ENCODE assay signal across 7 cellular contexts in the genomic region with DNA sequence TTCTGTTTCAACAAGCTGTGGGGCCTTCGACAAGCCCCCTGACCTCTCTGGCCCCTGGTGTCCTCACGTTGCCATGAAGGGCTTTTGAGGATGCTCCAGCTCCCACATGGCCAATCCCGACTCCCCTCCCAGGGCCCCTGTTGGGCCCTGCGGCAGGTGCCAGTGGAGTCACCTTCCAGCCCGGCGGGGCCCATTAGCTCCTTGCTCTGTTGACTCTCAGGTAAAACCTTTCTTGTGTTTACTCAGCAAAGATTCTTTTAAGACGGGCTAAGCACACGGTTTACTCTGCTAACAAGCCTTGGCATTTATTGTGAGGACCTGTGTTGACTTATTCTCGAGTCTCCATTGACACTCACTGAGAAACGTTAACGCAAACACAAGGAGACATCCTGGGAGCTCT. TPM values are rescaled to one million over a fixed set of nuclear protein-coding genes. Genes with fewer than 3 reads are reported as not detected.
DNase-seq lines count a peak whose midpoint lies in the region; ATAC-seq, FAIRE-seq and TF ChIP-seq lines count a peak whose summit lies in the region.

No MANE protein-coding gene starts in this region.

- H3K27ac ChIP-seq in 22Rv1 (peak overlapping the region; percentile 98), keratinocyte (ENCODE audit: control insufficient read depth, insufficient read depth, low read length) (no peak overlapping the region)
- H3K27ac ChIP-seq in CD4-positive, alpha-beta T cell (ENCODE audit: low read depth, low read length) = peak overlapping the region; percentile 85

- intact Hi-C loops in CD4-positive, alpha-beta T cell (cut with DNase I, micrococcal nuclease) = loop anchor here (1.0 to 5.0 kb wide), 7 partner anchors 15 to 1090 kb away; partner anchors contain the start of genes RPLP1 (in 2 of the 2) and TLE3 (in 1 of the 2)

- CTCF ChIA-PET in CD4-positive, alpha-beta T cell (lab: Charles Lee) = interaction anchor here (0.7 to 2.3 kb wide), 7 partner anchors 8 to 630 kb away, joined by 3 to 10 read pairs (median 4); partner anchors contain the start of genes RPLP1 and TLE3

- no peak overlapping the region for H3K4me3 ChIP-seq in keratinocyte (ENCODE audit: control insufficient read depth in 2 of 3, extremely low read depth in 1 of 3, insufficient read depth in 2 of 3, low read depth in 1 of 3, low read length in 3 of 3)

- FAIRE-seq in keratinocyte (lab: Jason Lieb, UNC) = no peak

- POLR2A ChIA-PET in CD4-positive, alpha-beta T cell (lab: Charles Lee) = interaction anchor here (1.1 to 3.9 kb wide), 5 partner anchors 14 to 1068 kb away, joined by 3 to 96 read pairs (median 8); partner anchors contain the start of genes RPLP1 and TLE3

- no peak overlapping the region for H2AFZ ChIP-seq in keratinocyte (ENCODE audit: control insufficient read depth, low read length)

- H3K4me2 ChIP-seq in keratinocyte (ENCODE audit: control insufficient read depth, extremely low read depth, insufficient read depth, low read depth, low read length) = peak overlapping the region; percentile 29

- no peaks in the 10 kb centered on the region for H4K20me1 ChIP-seq in keratinocyte (ENCODE audit: control insufficient read depth, extremely low read depth, insufficient read depth, low read length)

- no peak for DNase-seq in CD4-positive, alpha-beta T cell
- peak; percentile 51 for DNase-seq in RPMI8226
- no peak for DNase-seq in keratinocyte (ENCODE audit: low read depth, low spot score)
- DNase-seq in DMS 273 treated with DMSO at 0.1 percent for 48 hours (lab: John Stamatoyannopoulos, UW) = no peak

- H3K36me3 ChIP-seq in keratinocyte (ENCODE audit: control insufficient read depth in 2 of 2, extremely low read depth in 1 of 2, insufficient read depth in 2 of 2, low read length in 2 of 2) = no peaks in the 10 kb centered on the region

- no peaks in the 10 kb centered on the region for H3K79me2 ChIP-seq in keratinocyte (ENCODE audit: control insufficient read depth, insufficient read depth, low read length)

- no peaks in the 10 kb centered on the region for H3K9me3 Mint-ChIP-seq in CD4-positive, alpha-beta T cell

- no peaks in the 10 kb centered on the region for H3K27me3 Mint-ChIP-seq in CD4-positive, alpha-beta T cell

- no peak for ATAC-seq in CD4-positive, alpha-beta T cell (ENCODE audit: poor library complexity)
- ATAC-seq in GM21515 (IDR thresholded peaks at IDR 0.05; ENCODE audit: unreplicated experiment) = no peak
- ATAC-seq in HG03460 (IDR thresholded peaks at IDR 0.05; ENCODE audit: unreplicated experiment) = no peak

- no peak overlapping the region for H3K9ac ChIP-seq in keratinocyte (ENCODE audit: control insufficient read depth, extremely low read depth, insufficient read depth, low read length)

- H3K9me3 ChIP-seq in CD4-positive, alpha-beta T cell (ENCODE audit: control insufficient read depth, low read length) = no peaks in the 10 kb centered on the region
- H3K9me3 ChIP-seq in keratinocyte (ENCODE audit: control insufficient read depth, low read depth, low read length) = no peaks in the 10 kb centered on the region

- H3K36me3 Mint-ChIP-seq in CD4-positive, alpha-beta T cell (ENCODE audit: low read depth) = no peaks in the 10 kb centered on the region

- H3K4me3 Mint-ChIP-seq in CD4-positive, alpha-beta T cell = peak overlapping the region; percentile 8

- dilution Hi-C loops in keratinocyte (cut with MboI; ENCODE audit: extremely low pct_ligation_motif_present, low sequenced_read_pairs) = no loop called here

- H3K27me3 ChIP-seq in CD4-positive, alpha-beta T cell (ENCODE audit: control insufficient read depth, insufficient read depth, low read length) = no peaks in the 10 kb centered on the region
- H3K27me3 ChIP-seq in keratinocyte (ENCODE audit: control insufficient read depth, extremely low read depth, insufficient read depth, low read length) = no peaks in the 10 kb centered on the region

- no peak for TF ChIP-seq CTCF in 22Rv1 (IDR thresholded peaks at IDR 0.05)
- TF ChIP-seq CTCF in CD4-positive, alpha-beta T cell (IDR thresholded peaks at IDR 0.05) = no peak
- no peak for TF ChIP-seq CTCF in keratinocyte (optimal IDR thresholded peaks at IDR 0.05 in 1 of 3, IDR thresholded peaks at IDR 0.05 in 1 of 3, conservative IDR thresholded peaks at IDR 0.05 in 1 of 3; ENCODE audit: extremely low read depth in 1 of 3, insufficient read depth in 2 of 3, low read length in 3 of 3)

- no peaks in the 10 kb centered on the region for H3K9me1 ChIP-seq in keratinocyte (ENCODE audit: control insufficient read depth, extremely low read depth, insufficient read depth, low read length)

- H3K4me1 ChIP-seq in keratinocyte (ENCODE audit: control insufficient read depth, extremely low read depth, insufficient read depth, low read length) = peaks cover 33% of the 10 kb centered on the region

- peaks cover 36% of the 10 kb centered on the region for H3K4me1 Mint-ChIP-seq in CD4-positive, alpha-beta T cell (ENCODE audit: low read depth)

- H3K27ac Mint-ChIP-seq in CD4-positive, alpha-beta T cell = peak overlapping the region; percentile 90

RNA-seq across cellular contexts. Expression of gene RPLP1, which starts 15.0 kb away (rescaled TPM):
- 1,000 to 10,000 TPM; 2,527 to 2,615 TPM for total RNA-seq in CD4-positive, alpha-beta T cell
- polyA plus RNA-seq in keratinocyte = 755 to 1,540 TPM (median 871 TPM) in 3 replicates
- 595 TPM for polyA plus RNA-seq in keratinocyte (2011; ENCODE audit: low read depth)
- polyA plus RNA-seq in keratinocyte (2011; cell fraction: cytosol; rRNA removed) = 677 and 1,303 TPM in 2 replicates
- polyA plus RNA-seq in keratinocyte (2011; cell fraction: nucleus; rRNA removed) = 236 and 257 TPM in 2 replicates
- polyA plus RNA-seq in keratinocyte (2012; ENCODE audit: low replicate concordance) = 2,151 and 2,215 TPM in 2 replicates
- polyA minus RNA-seq in keratinocyte = 397 to 557 TPM (median 450 TPM) in 3 replicates
- 4,077 TPM for polyA minus RNA-seq in keratinocyte (2011; cell fraction: cytosol; rRNA and poly(A)+ RNA removed)
- polyA minus RNA-seq in keratinocyte (2011; cell fraction: nucleus; rRNA and poly(A)+ RNA removed) = 159 and 165 TPM in 2 replicates

RNA-seq across cellular contexts. Expression of gene KIF23, which starts 53.5 kb away (rescaled TPM):
- total RNA-seq in CD4-positive, alpha-beta T cell = 1 to 10 TPM in 1 of 2 experiments, under 1 TPM in 1; 0.71 to 1.1 TPM
- 8.3 to 28.8 TPM (median 28.2 TPM) in 3 replicates for polyA plus RNA-seq in keratinocyte
- polyA plus RNA-seq in keratinocyte (2011; ENCODE audit: low read depth) = 4.1 TPM
- 8.5 and 9.4 TPM in 2 replicates for polyA plus RNA-seq in keratinocyte (2011; cell fraction: cytosol; rRNA removed)
- 19.7 and 27.7 TPM in 2 replicates for polyA plus RNA-seq in keratinocyte (2011; cell fraction: nucleus; rRNA removed)
- 1.4 and 20.5 TPM in 2 replicates for polyA plus RNA-seq in keratinocyte (2012; ENCODE audit: low replicate concordance)
- 3.5 to 29.8 TPM (median 12.2 TPM) in 3 replicates for polyA minus RNA-seq in keratinocyte
- polyA minus RNA-seq in keratinocyte (2011; cell fraction: cytosol; rRNA and poly(A)+ RNA removed) = 4.8 TPM
- polyA minus RNA-seq in keratinocyte (2011; cell fraction: nucleus; rRNA and poly(A)+ RNA removed) = 5.2 and 13.7 TPM in 2 replicates
